ENCODE assay signal across 8 cellular contexts in the genomic region with DNA sequence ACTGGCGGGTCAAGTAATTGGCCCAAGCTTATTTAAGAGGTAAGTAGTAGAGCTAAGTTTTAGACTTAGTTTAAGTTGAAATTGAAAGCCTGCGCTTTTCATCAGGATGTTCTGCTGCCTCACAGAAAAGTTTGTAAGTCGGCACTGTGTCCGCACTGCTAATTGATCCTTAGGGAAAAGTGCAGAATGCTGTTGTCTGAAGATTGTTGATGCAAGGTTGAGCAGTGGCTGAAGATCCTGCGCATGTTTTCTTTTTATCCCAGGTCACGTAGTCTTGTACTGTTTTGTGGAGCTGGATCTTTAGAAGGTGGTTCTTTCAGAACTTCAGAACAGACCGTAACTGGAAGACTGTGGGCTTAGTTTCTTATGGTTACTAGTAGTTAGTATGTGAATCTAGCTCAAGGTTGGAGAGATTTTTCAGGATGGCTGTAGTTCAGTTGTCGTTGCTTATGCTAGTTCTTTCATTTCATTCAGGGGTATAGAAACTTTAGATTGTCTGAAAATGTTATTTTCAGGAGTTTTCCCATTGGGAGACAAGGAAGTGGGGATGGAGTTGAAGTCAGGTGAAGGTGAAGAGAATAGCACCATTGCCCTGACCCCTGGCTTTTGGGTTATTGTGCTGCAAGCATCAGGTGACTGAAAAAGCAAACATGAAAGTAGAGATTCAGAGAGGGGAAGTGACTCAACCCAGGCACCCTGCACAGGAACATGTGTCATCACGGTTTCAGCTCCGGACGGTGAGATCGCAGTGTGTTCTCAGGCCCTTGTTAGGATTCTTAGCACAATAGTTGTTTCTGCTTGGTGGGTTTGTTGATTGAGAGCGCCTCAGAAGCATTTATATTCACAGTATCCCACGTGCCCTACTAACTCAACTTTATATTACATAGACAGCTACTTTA. TPM values are rescaled to one million over a fixed set of nuclear protein-coding genes. Genes with fewer than 3 reads are reported as not detected.
A peak's percentile ranks its signal among the peaks of the same experiment; 100 is the strongest.
DNase-seq lines count a peak whose midpoint lies in the region; ATAC-seq and TF ChIP-seq lines count a peak whose summit lies in the region.

No MANE protein-coding gene starts in this region.

- H3K27me3 ChIP-seq in HL-60 (ENCODE audit: insufficient read depth, poor library complexity, severe bottlenecking) (no peaks in the 10 kb centered on the region), adipocyte (replicated peaks; ENCODE audit: control insufficient read depth, insufficient read depth, low read length) (no peaks in the 10 kb centered on the region)

- H3K36me3 ChIP-seq in adipocyte (ENCODE audit: control insufficient read depth, insufficient read depth, low read length, severe bottlenecking): no peaks in the 10 kb centered on the region

- H3K4me3 ChIP-seq in HL-60 (replicated peaks; ENCODE audit: insufficient read depth, low read length) (no peak overlapping the region), adipocyte (ENCODE audit: low read length) (peak overlapping the region; percentile 73)

- peaks cover 38% of the 10 kb centered on the region for H3K4me1 ChIP-seq in adipocyte (ENCODE audit: control insufficient read depth, insufficient read depth, low read length)

- no peaks in the 10 kb centered on the region for H3K9me3 ChIP-seq in adipocyte (ENCODE audit: control insufficient read depth, low read length)

- DNase-seq in DMS153 (lab: John Stamatoyannopoulos, UW) (peak; percentile 3), HL-60 (ENCODE audit: low read depth in 1 of 2, low spot score in 1 of 2) (peak; percentile 26 to 78), SW480 (ENCODE audit: low spot score) (peak; percentile 98), adipocyte (ENCODE audit: low read depth) (peak; percentile 78), iPS-NIHi7 (ENCODE audit: extremely low spot score) (peak; percentile 46), cerebellum (ENCODE audit: low spot score) (no peak)
- peak; percentile 72 to 76 for DNase-seq in stimulated activated CD4-positive, alpha-beta T cell treated with anti-CD3 and anti-CD28 coated beads, Interleukin-2, amount 100 ng/mL, for 24 hours

- H3K27ac ChIP-seq in HL-60 (replicated peaks): peak overlapping the region; percentile 35

- H3K9ac ChIP-seq in adipocyte (ENCODE audit: low read length): peak overlapping the region; percentile 49

- peak; percentile 95 for ATAC-seq in GM21381 (IDR thresholded peaks at IDR 0.05; ENCODE audit: unreplicated experiment)

- no peak for TF ChIP-seq CTCF in HL-60 (IDR thresholded peaks at IDR 0.05; ENCODE audit: insufficient read depth, low read length)

RNA-seq across cellular contexts. Expression of a gene that starts 32.8 kb away (rescaled TPM):
- 96.0 TPM for total RNA-seq in cerebellum
